In the genomic region with DNA sequence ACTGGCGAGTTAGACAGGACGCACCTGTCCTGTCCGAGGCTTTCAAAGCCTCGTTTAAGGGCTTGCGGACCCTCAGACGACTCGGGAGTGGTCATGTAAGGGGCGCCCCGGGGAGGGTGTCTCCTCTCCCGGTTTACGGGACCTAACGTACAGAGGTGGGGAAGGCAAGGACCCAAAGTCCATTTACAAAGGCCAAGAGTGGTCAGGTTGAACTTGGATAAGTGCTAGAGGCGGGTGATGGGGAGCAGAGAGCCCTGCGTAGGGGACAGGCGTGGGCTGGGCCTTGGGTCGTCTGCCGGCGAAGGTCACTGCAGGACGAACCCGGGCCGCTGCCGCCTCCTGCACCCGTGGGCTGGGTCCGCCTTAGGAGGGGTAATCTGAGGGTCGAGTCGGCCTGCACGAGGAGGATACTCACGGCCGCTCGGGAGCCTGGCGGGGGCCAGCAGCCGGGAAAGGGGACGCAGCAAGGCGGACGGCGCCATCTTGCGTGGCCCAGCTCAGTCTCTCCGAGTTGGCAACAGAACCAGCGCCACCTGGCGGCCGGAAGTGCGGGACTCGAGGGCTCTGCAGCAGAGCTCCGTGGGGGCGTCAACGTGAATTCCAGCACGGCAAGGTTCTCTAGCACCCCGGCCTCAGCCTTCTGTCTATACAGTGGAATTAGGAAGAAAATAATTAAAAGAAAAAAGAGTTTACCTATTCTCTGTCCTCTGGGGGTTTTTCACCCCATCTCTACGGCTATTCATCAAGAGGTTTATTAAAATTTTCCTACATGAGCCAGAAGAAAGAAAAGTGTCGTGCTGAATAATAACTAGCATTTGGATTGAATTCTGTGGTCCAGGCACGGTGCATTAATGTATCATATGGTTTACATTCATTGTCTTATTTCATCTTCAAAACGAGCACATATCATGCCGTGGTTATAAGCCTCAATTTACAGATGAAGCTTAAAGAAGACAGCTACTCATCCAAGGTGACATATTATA, we compare ENCODE assay signal across 8 cellular contexts. TPM values are rescaled to one million over a fixed set of nuclear protein-coding genes. Genes with fewer than 3 reads are reported as not detected.
DNase-seq lines count a peak whose midpoint lies in the region; ATAC-seq and TF ChIP-seq lines count a peak whose summit lies in the region.

No MANE protein-coding gene starts in this region.

- ATAC-seq in GM19351 (IDR thresholded peaks at IDR 0.05; ENCODE audit: unreplicated experiment) (peak; percentile 88), HG03520 (IDR thresholded peaks at IDR 0.05; ENCODE audit: unreplicated experiment) (peak; percentile 88)

- peak; percentile 92 for TF ChIP-seq CTCF in C4-2B (conservative IDR thresholded peaks at IDR 0.05)
- TF ChIP-seq CTCF in lower leg skin (IDR thresholded peaks at IDR 0.05): peak in 2 of 3 donors; percentile 42 to 82

- H3K4me3 ChIP-seq in lower leg skin (ENCODE audit: low read depth, poor library complexity, severe bottlenecking): peak overlapping the region; percentile 89

- H3K27ac ChIP-seq in C4-2B: peak overlapping the region; percentile 96

- intact Hi-C loops in lower leg skin (cut with DNase I; ENCODE audit: low total_unique reads): loop anchor here (5.0 kb wide), 1 partner anchor 63 kb away; no protein-coding TSS in a partner anchor

- TF ChIP-seq POLR2A in lower leg skin (IDR thresholded peaks at IDR 0.05): no peak

- 1% methylated on average over 42 to 53 of the region's 53 CpGs for WGBS in lower leg skin, 2 donors

- DNase-seq in NCI-H526 treated with DMSO at 0.1 percent for 48 hours (lab: John Stamatoyannopoulos, UW) (peak; percentile 94), dermis microvascular lymphatic vessel endothelial cell (ENCODE audit: low read depth in 2 of 2) (peak; percentile 84 to 93), lower leg skin (ENCODE audit: low spot score in 2 of 2) (peak; percentile 97 to 100)
- peak; percentile 98 for DNase-seq in activated CD4-positive, alpha-beta T cell treated with anti-CD3 and anti-CD28 coated beads, Interleukin-2, amount 50 U/mL, for 1 hour
- peak; percentile 95 to 100 for DNase-seq in stimulated activated CD4-positive, alpha-beta T cell treated with anti-CD3 and anti-CD28 coated beads, Interleukin-4, amount 100 ng/mL, for 4 hours

RNA-seq across cellular contexts. Expression of gene NAA15, which starts 5.7 kb away (rescaled TPM):
- total RNA-seq in dermis microvascular lymphatic vessel endothelial cell (15.3 and 19.1 TPM in 2 replicates), lower leg skin (10 to 100 TPM; 17.5 to 28.5 (median 20.5) TPM)

RNA-seq across cellular contexts. Expression of gene NDUFC1, which starts 6.7 kb away (rescaled TPM):
- total RNA-seq in dermis microvascular lymphatic vessel endothelial cell (38.8 and 52.8 TPM in 2 replicates), lower leg skin (10 to 100 TPM; 37.2 to 53.6 (median 46.8) TPM)

RNA-seq across cellular contexts. Expression of gene MGARP, which starts 15.6 kb away (rescaled TPM):
- total RNA-seq in dermis microvascular lymphatic vessel endothelial cell (under 0.01 and 0.13 TPM in 2 replicates), lower leg skin (1 to 10 TPM in 1 of 4 donors, under 1 TPM in 1, not detected in 2; 0.84 to 1.2 TPM)

Comparison
In these comparisons a context has a peak if more than half of its experiments do, and no peak if none do; other contexts are left out.
1. Peak in every context shown above with its lines: DNase-seq, ATAC-seq, H3K4me3 ChIP-seq and H3K27ac ChIP-seq.